In genomic region chr3:129366312-129366831, GRCh38 we compare ENCODE assay signal across 20 cellular contexts.
"Had no signal": no experiment of that assay in that cellular context is flagged by ENCODE, and none has a peak within 500 bp of the region (broad histone marks: within the 10 kb centered on the region; RNA-seq: fewer than 3 reads in every experiment).

No MANE protein-coding gene starts in this region.

- ATAC-seq: upper lobe of right lung had no signal

- H3K27ac Mint-ChIP-seq: activated CD4-positive, alpha-beta T cell treated with anti-CD3 and anti-CD28 coated beads, Interleukin-2, amount 10 ng/mL, durations not matched to agents 24 days and 14 days; activated naive CD8-positive, alpha-beta T cell had no signal

- H3K27me3 Mint-ChIP-seq: activated CD4-positive, alpha-beta T cell treated with anti-CD3 and anti-CD28 coated beads, Interleukin-2, amount 10 ng/mL, durations not matched to agents 24 days and 14 days; activated naive CD8-positive, alpha-beta T cell; brain; central memory CD8-positive, alpha-beta T cell; naive B cell had no signal

- H3K36me3 ChIP-seq: esophagus squamous epithelium, suprapubic skin, upper lobe of right lung had no signal

- DNase-seq: activated CD4-positive, alpha-beta T cell treated with anti-CD3 and anti-CD28 coated beads, Interleukin-2, amount 10 ng/mL, durations not matched to agents 24 days and 14 days; activated CD4-positive, CD25-positive, alpha-beta regulatory T cell; activated CD8-positive, alpha-beta memory T cell treated with anti-CD3 and anti-CD28 coated beads, Interleukin-2, amount 50 U/mL, for 48 hours; activated gamma-delta T cell treated with Interleukin-2 at 50 U/mL for 16 hours; amygdala; cortex of kidney; effector CD4-positive, alpha-beta T cell; esophagus squamous epithelium; kidney glomerular epithelial cell; naive B cell; posterior cingulate gyrus; small intestine; stimulated activated CD4-positive, alpha-beta T cell treated with anti-CD3 and anti-CD28 coated beads, Interleukin-4, amount 100 ng/mL, for 24 hours; stimulated activated naive CD4-positive, alpha-beta T cell treated with Interleukin-2 at 50 U/mL for 16 hours; T-helper 2 cell; upper lobe of right lung had no signal

- H3K27me3 ChIP-seq: suprapubic skin, upper lobe of right lung had no signal

- H3K27ac ChIP-seq: esophagus squamous epithelium, suprapubic skin, upper lobe of right lung had no signal

- H3K9me3 Mint-ChIP-seq: activated CD4-positive, alpha-beta T cell treated with anti-CD3 and anti-CD28 coated beads, Interleukin-2, amount 10 ng/mL, durations not matched to agents 24 days and 14 days; central memory CD8-positive, alpha-beta T cell had no signal

- H3K4me3 Mint-ChIP-seq: activated CD4-positive, alpha-beta T cell treated with anti-CD3 and anti-CD28 coated beads, Interleukin-2, amount 10 ng/mL, durations not matched to agents 24 days and 14 days; activated naive CD8-positive, alpha-beta T cell; brain; central memory CD8-positive, alpha-beta T cell; naive B cell had no signal

- H3K4me3 ChIP-seq: esophagus squamous epithelium, suprapubic skin, upper lobe of right lung had no signal

- H3K4me1 Mint-ChIP-seq: activated CD4-positive, alpha-beta T cell treated with anti-CD3 and anti-CD28 coated beads, Interleukin-2, amount 10 ng/mL, durations not matched to agents 24 days and 14 days; brain; central memory CD8-positive, alpha-beta T cell; naive B cell had no signal

- H3K4me1 ChIP-seq: esophagus squamous epithelium, suprapubic skin, upper lobe of right lung had no signal

- H3K9me3 ChIP-seq: esophagus squamous epithelium, suprapubic skin, upper lobe of right lung had no signal
